Comparison of ENCODE assay signal across 13 cellular contexts in genomic region chr11:130426223-130427048, GRCh38. TPM values are rescaled to one million over a fixed set of nuclear protein-coding genes. Genes with fewer than 3 reads are reported as not detected.
A peak's percentile ranks its signal among the peaks of the same experiment; 100 is the strongest.
DNase-seq lines count a peak whose midpoint lies in the region; ATAC-seq, FAIRE-seq and TF ChIP-seq lines count a peak whose summit lies in the region.
"Had no signal": no experiment of that assay in that cellular context is flagged by ENCODE, and none has a peak within 500 bp of the region (broad histone marks: within the 10 kb centered on the region; RNA-seq: fewer than 3 reads in every experiment).

No MANE protein-coding gene starts in this region.

- H2BK5ac ChIP-seq in H9 (ENCODE audit: insufficient read length, low read length), result no peak overlapping the region

- H2BK120ac ChIP-seq in H9 (ENCODE audit: low read depth, low read length, poor library complexity, severe bottlenecking), result no peak overlapping the region

- H2AFZ ChIP-seq in H9 (ENCODE audit: low read length), result no peak overlapping the region

- peak overlapping the region; percentile 74 for H3K4me2 ChIP-seq in H9 (ENCODE audit: insufficient read depth, insufficient read length, low read length)

- H3K27ac Mint-ChIP-seq in H9, result no peak overlapping the region
- H3K27ac Mint-ChIP-seq: activated CD8-positive, alpha-beta T cell treated with anti-CD3 and anti-CD28 coated beads, Interleukin-2, amount 10 ng/mL, durations not matched to agents 7 days and 5 days had no signal

- H3K27ac ChIP-seq in H9 (ENCODE audit: insufficient read length, low read depth, low read length) (no peak overlapping the region), layer of hippocampus (ENCODE audit: low read depth, low read length) (peak overlapping the region; percentile 38)
- H3K27ac ChIP-seq: neutrophil had no signal

- peaks cover 0 to 20% (median 2%) of the 10 kb centered on the region in 3 experiments; a peak in 4 of 7 replicates for H3K36me3 Mint-ChIP-seq in H9 (ENCODE audit: insufficient read depth in 1 of 3, low read depth in 3 of 3)

- H3K79me1 ChIP-seq in H9 (ENCODE audit: insufficient read depth, low read depth, low read length, poor library complexity, severe bottlenecking), result no peaks in the 10 kb centered on the region

- no peak overlapping the region for H3K4ac ChIP-seq in H9 (ENCODE audit: low read depth, low read length)

- no peak overlapping the region for H4K8ac ChIP-seq in H9 (replicated peaks; ENCODE audit: insufficient read length, low read depth, low read length)

- no peak overlapping the region for H3K56ac ChIP-seq in H9 (ENCODE audit: insufficient read length, low read depth, low read length)

- H2BK12ac ChIP-seq in H9 (ENCODE audit: insufficient read length, low read depth, low read length), result no peak overlapping the region

- H3K23ac ChIP-seq in H9 (ENCODE audit: insufficient read length, low read depth, low read length), result no peak overlapping the region

- H3K23me2 ChIP-seq in H9 (ENCODE audit: insufficient read length, low read depth, low read length, poor library complexity, severe bottlenecking), result peaks cover 11% of the 10 kb centered on the region

- no peak overlapping the region for H3K18ac ChIP-seq in H9 (ENCODE audit: insufficient read length, low read depth, low read length)

- peaks cover 0 to 2% of the 10 kb centered on the region in 2 experiments; a peak in 2 of 5 replicates for H3K9me3 Mint-ChIP-seq in H9

- H4K5ac ChIP-seq in H9 (ENCODE audit: insufficient read length, low read depth, low read length), result no peak overlapping the region

- no peak overlapping the region for H2BK20ac ChIP-seq in H9 (ENCODE audit: low read depth, low read length, poor library complexity, severe bottlenecking)

- no peaks in the 10 kb centered on the region for H4K20me1 ChIP-seq in H9 (ENCODE audit: control insufficient read depth, insufficient read depth, insufficient read length)

- WGBS in H9 (ENCODE audit: extremely low coverage, insufficient read length, low lambda C conversion rate), result no CpG with 5 or more reads among the region's 10 CpGs

- H3K14ac ChIP-seq in H9 (ENCODE audit: insufficient read depth, low read length), result no peak overlapping the region

- no peak overlapping the region for H2BK15ac ChIP-seq in H9 (ENCODE audit: low read depth, low read length)

- DNase-seq in H9 (no peak), amygdala (lab: John Stamatoyannopoulos, UW) (peak in 36 of 56 donors; percentile 11 to 69 (median 46)), retina (peak; percentile 34), D721Med (ENCODE audit: insufficient read length, low spot score) (no peak), mucosa of gallbladder (ENCODE audit: low spot score) (no peak)
- DNase-seq: activated CD8-positive, alpha-beta T cell treated with anti-CD3 and anti-CD28 coated beads, Interleukin-2, amount 10 ng/mL, durations not matched to agents 7 days and 5 days; stimulated activated CD4-positive, alpha-beta T cell treated with anti-CD3 and anti-CD28 coated beads, Interleukin-4, amount 100 ng/mL, for 1 hour had no signal

- H3K27me3 ChIP-seq in H9 (ENCODE audit: insufficient read depth, low read length), result peaks cover 12% of the 10 kb centered on the region
- no peaks in the 10 kb centered on the region for H3K27me3 ChIP-seq in layer of hippocampus (ENCODE audit: control insufficient read depth, insufficient read depth, low read length)

- no peak overlapping the region for H3T11ph ChIP-seq in H9 (ENCODE audit: low read length)

- no peak overlapping the region for H2AK5ac ChIP-seq in H9 (ENCODE audit: insufficient read length, low read length)

- H3K4me1 Mint-ChIP-seq in H9, result peaks cover 18 to 24% of the 10 kb centered on the region in 2 experiments

- no peaks in the 10 kb centered on the region for H3K9me3 ChIP-seq in H9 (ENCODE audit: control insufficient read depth, low read depth, low read length)
- H3K9me3 ChIP-seq: neutrophil had no signal

- H3K27me3 Mint-ChIP-seq in H9 (ENCODE audit: low read depth), result peaks cover 55% of the 10 kb centered on the region

- peak overlapping the region; percentile 55 to 82 for H3K4me3 Mint-ChIP-seq in H9
- H3K4me3 Mint-ChIP-seq: activated CD8-positive, alpha-beta T cell treated with anti-CD3 and anti-CD28 coated beads, Interleukin-2, amount 10 ng/mL, durations not matched to agents 7 days and 5 days had no signal

- H3K9ac ChIP-seq in H9 (ENCODE audit: extremely low read depth, insufficient read length, low read length), result no peak overlapping the region

- H4K91ac ChIP-seq in H9 (ENCODE audit: insufficient read length, low read depth, low read length), result no peak overlapping the region

- peaks cover 3% of the 10 kb centered on the region; the same call in 1 of the 2 replicates for H3K4me1 ChIP-seq in H9 (ENCODE audit: insufficient read depth, low read length)

- TF ChIP-seq CTCF in H9 (conservative IDR thresholded peaks at IDR 0.05) (no peak), D721Med (IDR thresholded peaks at IDR 0.05; ENCODE audit: insufficient read depth, missing control alignments) (no peak)

- no peaks in the 10 kb centered on the region for H3K79me2 ChIP-seq in H9 (ENCODE audit: insufficient read depth, low read length)

- ATAC-seq in GM19023 (IDR thresholded peaks at IDR 0.05; ENCODE audit: unreplicated experiment), result no peak
- no peak for ATAC-seq in GM21367 (IDR thresholded peaks at IDR 0.05; ENCODE audit: unreplicated experiment)
- ATAC-seq: activated CD8-positive, alpha-beta T cell treated with anti-CD3 and anti-CD28 coated beads, Interleukin-2, amount 10 ng/mL, durations not matched to agents 7 days and 5 days; GM12878 had no signal

- no peak for FAIRE-seq in D721Med (lab: Jason Lieb, UNC)
- FAIRE-seq: GM12878 had no signal

RNA-seq across cellular contexts. Expression of gene ADAMTS8, which starts 2.0 kb away (rescaled TPM):
- total RNA-seq in H9 (2021) (4.9 and 5.0 TPM in 2 replicates), mucosa of gallbladder (14.1 TPM)
- total RNA-seq: activated CD8-positive, alpha-beta T cell treated with anti-CD3 and anti-CD28 coated beads, Interleukin-2, amount 10 ng/mL, durations not matched to agents 7 days and 5 days; GM12878; T-helper 1 cell treated with Interleukin-12 subunit alpha and Interleukin-12 subunit beta and Interleukin-4 antibody, amounts not matched to agents 30 ng/mL and 1 ng/mL, for 36 hours had no signal

RNA-seq across cellular contexts. Expression of gene ADAMTS15, which starts 22.0 kb away (rescaled TPM):
- 1.3 and 1.5 TPM in 2 replicates for total RNA-seq in H9 (2021)
- 3.2 TPM for total RNA-seq in mucosa of gallbladder
- total RNA-seq: GM12878; T-helper 1 cell treated with Interleukin-12 subunit alpha and Interleukin-12 subunit beta and Interleukin-4 antibody, amounts not matched to agents 30 ng/mL and 1 ng/mL, for 36 hours had no signal

Comparison
In these comparisons a context has a peak if more than half of its experiments do, and no peak if none do; other contexts are left out.
1. DNase-seq: peak in amygdala (36 of 56) and retina (single experiment); none in H9 (single experiment), D721Med (single experiment) and mucosa of gallbladder (single experiment).